Comparison of ENCODE assay signal across 1 cellular context in the genomic region with DNA sequence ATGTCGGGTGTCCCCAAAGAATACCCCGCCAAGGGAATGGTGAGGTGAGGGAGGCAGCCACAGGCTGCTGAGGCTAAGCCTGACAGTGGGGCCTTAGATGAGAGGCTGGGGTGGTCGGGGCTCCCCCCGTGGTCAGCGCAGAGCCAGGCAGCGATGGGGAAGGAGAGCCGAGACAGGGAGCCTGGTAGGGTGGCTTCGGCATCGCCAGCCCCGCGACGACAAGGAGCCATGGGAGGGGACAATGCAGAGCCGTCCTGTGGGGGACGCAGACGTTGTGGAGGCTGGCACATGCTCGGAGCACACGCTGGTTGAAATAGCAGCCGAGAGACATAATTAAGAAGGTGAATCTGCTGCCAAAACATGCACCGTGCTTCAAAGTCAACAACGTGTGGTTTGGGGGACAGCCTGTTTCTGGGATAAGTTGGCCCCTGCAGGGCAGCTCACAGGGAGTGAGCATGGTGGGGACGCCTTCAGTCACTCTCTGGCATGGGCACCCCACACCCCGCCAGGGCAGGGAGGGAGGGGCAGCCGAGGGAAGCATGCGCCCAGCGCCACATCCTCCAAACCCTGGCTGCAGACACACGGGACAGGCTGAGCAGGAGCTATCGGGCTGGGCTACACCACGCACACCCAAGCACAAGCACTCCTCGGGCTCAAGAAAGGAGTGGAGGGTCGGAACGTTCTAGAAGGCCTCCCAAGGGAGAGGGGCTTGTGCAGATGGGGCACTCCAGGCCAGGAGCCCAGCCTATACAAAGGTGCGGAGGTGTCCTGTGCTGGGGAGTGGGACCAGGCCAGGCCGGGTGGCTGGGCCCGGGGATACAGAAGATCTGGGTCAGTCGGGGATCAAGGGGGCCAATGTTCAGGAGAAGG.
TF ChIP-seq lines count a peak whose summit lies in the region.

No MANE protein-coding gene starts in this region.

TF ChIP-seq in WTC11, 78 proteins besides CTCF, POLR2A, EP300 and RAD21 (continued from another document):
- TF ChIP-seq ZNF416 (CRISPR knock-in tag; IDR thresholded peaks at IDR 0.05) (no peak), NR2C2 (CRISPR knock-in tag; IDR thresholded peaks at IDR 0.05) (no peak), MYBL2 (CRISPR knock-in tag; IDR thresholded peaks at IDR 0.05) (no peak), ZNF396 (CRISPR knock-in tag; IDR thresholded peaks at IDR 0.05; ENCODE audit: borderline replicate concordance) (no peak)
- TF ChIP-seq, protein P1, sequence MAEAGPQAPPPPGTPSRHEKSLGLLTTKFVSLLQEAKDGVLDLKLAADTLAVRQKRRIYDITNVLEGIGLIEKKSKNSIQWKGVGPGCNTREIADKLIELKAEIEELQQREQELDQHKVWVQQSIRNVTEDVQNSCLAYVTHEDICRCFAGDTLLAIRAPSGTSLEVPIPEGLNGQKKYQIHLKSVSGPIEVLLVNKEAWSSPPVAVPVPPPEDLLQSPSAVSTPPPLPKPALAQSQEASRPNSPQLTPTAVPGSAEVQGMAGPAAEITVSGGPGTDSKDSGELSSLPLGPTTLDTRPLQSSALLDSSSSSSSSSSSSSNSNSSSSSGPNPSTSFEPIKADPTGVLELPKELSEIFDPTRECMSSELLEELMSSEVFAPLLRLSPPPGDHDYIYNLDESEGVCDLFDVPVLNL (CRISPR knock-in tag; IDR thresholded peaks at IDR 0.05; ENCODE audit: borderline replicate concordance, low read depth), result no peak
TF ChIP-seq in WTC11: peak in this region for 0.
